Comparison of ENCODE assay signal across 17 cellular contexts in the genomic region with DNA sequence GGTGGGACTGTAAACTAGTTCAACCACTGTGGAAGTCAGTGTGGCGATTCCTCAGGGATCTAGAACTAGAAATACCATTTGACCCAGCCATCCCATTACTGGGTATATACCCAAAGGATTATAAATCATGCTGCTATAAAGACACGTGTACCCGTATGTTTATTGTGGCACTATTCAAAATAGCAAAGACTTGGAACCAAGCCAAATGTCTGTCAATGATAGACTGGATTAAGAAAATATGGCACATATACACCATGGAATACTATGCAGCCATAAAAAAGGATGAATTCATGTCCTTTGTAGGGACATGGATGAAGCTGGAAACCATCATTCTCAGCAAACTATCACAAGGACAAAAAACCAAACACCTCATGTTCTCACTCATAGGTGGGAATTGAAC. TPM values are rescaled to one million over a fixed set of nuclear protein-coding genes. Genes with fewer than 3 reads are reported as not detected.
"Had no signal": no experiment of that assay in that cellular context is flagged by ENCODE, and none has a peak within 500 bp of the region (broad histone marks: within the 10 kb centered on the region; RNA-seq: fewer than 3 reads in every experiment).

No MANE protein-coding gene starts in this region.

RNA-seq across cellular contexts. Expression of a gene that starts 11.9 kb away (rescaled TPM):
- total RNA-seq: activated naive CD4-positive, alpha-beta T cell treated with anti-CD3 and anti-CD28 coated beads for 36 hours; activated naive CD4-positive, alpha-beta T cell treated with anti-CD3 and anti-CD28 coated beads, Interleukin-2, amount 50 U/mL, for 72 hours; activated naive CD8-positive, alpha-beta T cell treated with anti-CD3 and anti-CD28 coated beads for 36 hours; activated naive CD8-positive, alpha-beta T cell treated with anti-CD3 and anti-CD28 coated beads, Interleukin-2, amount 10 ng/mL, durations not matched to agents 7 days and 5 days; activated T-cell treated with anti-CD3 and anti-CD28 coated beads, Interleukin-2, amount 50 U/mL, for 4 hours; activated T-cell treated with anti-CD3 and anti-CD28 coated beads, Interleukin-2, amount 50 U/mL, for 72 hours; activated T-helper 1 cell treated with anti-CD3 and anti-CD28 coated beads, Interleukin-12 subunit alpha, Interleukin-12 subunit beta, Interleukin-2, Interleukin-4 antibody, amounts not matched to agents 30 ng/mL and 10 ng/mL and 1 ng/mL, durations not matched to agents 14 hours and 24 hours and 36 hours; activated T-helper 17 cell treated with anti-CD3 and anti-CD28 coated beads, Interleukin-2, amount 50 U/mL, for 72 hours; activated T-helper 2 cell treated with anti-CD3 and anti-CD28 coated beads, Interferon-gamma antibody, Interleukin-2, Interleukin-4, amounts not matched to agents 10 μg/mL and 5 μg/mL and 100 μg/mL, durations not matched to agents 14 hours and 24 hours and 36 hours; aorta; ascending aorta; astrocyte; bronchial epithelial cell; cardiac muscle cell; cardiac septum; chondrocyte had no signal

RNA-seq across cellular contexts. Expression of a gene that starts 37.1 kb away (rescaled TPM):
- total RNA-seq: activated naive CD4-positive, alpha-beta T cell treated with anti-CD3 and anti-CD28 coated beads for 36 hours; activated naive CD8-positive, alpha-beta T cell treated with anti-CD3 and anti-CD28 coated beads for 36 hours; activated naive CD8-positive, alpha-beta T cell treated with anti-CD3 and anti-CD28 coated beads, Interleukin-2, amount 10 ng/mL, durations not matched to agents 7 days and 5 days; activated T-cell treated with anti-CD3 and anti-CD28 coated beads, Interleukin-2, amount 50 U/mL, for 72 hours; activated T-helper 1 cell treated with anti-CD3 and anti-CD28 coated beads, Interleukin-12 subunit alpha, Interleukin-12 subunit beta, Interleukin-2, Interleukin-4 antibody, amounts not matched to agents 30 ng/mL and 10 ng/mL and 1 ng/mL, durations not matched to agents 14 hours and 24 hours and 36 hours; activated T-helper 17 cell treated with anti-CD3 and anti-CD28 coated beads, Interleukin-2, amount 50 U/mL, for 72 hours; activated T-helper 2 cell treated with anti-CD3 and anti-CD28 coated beads, Interferon-gamma antibody, Interleukin-2, Interleukin-4, amounts not matched to agents 10 μg/mL and 5 μg/mL and 100 μg/mL, durations not matched to agents 14 hours and 24 hours and 36 hours; aorta; ascending aorta; astrocyte; bronchial epithelial cell; cardiac muscle cell; cardiac septum; cerebellum; chondrocyte had no signal
- polyA plus RNA-seq: cardiac muscle cell had no signal
